In the genomic region with DNA sequence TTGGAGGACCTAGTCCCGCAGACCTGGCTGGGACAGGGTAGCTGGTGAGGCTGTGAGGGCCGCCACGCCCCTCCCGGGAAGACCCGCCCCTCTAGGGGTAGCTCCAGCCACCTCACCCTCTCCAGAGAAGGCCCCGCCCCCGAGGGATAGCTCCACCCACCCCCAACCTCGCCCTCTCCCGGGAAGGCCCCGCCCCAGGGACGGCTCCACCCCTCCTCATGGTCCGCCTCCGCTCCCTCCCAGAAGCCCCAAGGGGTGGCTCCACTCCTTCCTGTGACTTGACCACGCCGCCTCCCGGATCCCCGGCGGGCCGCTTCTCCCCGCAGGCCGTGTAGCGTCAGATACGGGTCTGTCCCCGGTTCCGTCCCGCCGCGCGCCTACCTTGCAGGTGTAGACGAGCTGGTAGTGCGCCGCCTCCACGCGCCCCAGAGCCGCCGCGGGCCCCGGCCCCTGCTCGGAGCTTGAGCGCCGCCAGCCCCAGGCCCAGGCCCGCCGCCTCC, we compare ENCODE assay signal across 1 cellular context.
A peak's percentile ranks its signal among the peaks of the same experiment; 100 is the strongest.
TF ChIP-seq lines count a peak whose summit lies in the region.

No MANE protein-coding gene starts in this region.

TF ChIP-seq in A549, 52 proteins besides CTCF, POLR2A, EP300 and RAD21:
- no peak for TF ChIP-seq REST (IDR thresholded peaks at IDR 0.05)
- TF ChIP-seq PHF8 (IDR thresholded peaks at IDR 0.05; ENCODE audit: borderline replicate concordance, low read depth): peak; percentile 75; the same call in 1 of the 2 replicates
- no peak for TF ChIP-seq ZFP36 (IDR thresholded peaks at IDR 0.05; ENCODE audit: borderline replicate concordance, partially characterized antibody)
- TF ChIP-seq EHF (CRISPR knock-in tag; IDR thresholded peaks at IDR 0.05): no peak
- peak in 1 of 2 experiments; percentile 99; a peak in 1 of 5 replicates for TF ChIP-seq JUN (IDR thresholded peaks at IDR 0.05)
- 0 out of 2 replicates have a peak, but pooled peaks have one; percentile 19 for TF ChIP-seq MAZ (IDR thresholded peaks at IDR 0.05; ENCODE audit: borderline replicate concordance, low read depth, low read length)
